ENCODE assay signal across 20 cellular contexts in the genomic region with DNA sequence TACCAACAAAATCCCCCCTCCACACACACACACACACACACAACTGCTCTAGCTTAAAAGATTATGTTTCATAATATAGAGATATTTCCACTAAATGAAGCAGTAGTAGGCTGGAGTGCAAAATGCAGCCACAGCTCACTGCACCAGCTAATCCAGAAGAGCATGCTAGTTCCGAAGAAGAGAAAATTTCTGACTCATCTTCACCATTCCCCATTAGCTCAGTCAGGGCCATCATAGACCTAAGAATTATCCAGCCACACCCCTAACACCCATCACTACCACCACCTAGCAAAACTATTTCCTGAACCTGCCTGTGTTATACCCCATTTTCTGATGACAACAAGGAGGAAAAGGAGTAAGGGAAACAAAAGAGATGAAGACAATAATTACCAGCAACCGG.
DNase-seq lines count a peak whose midpoint lies in the region; ATAC-seq, FAIRE-seq and TF ChIP-seq lines count a peak whose summit lies in the region.
"Had no signal": no experiment of that assay in that cellular context is flagged by ENCODE, and none has a peak within 500 bp of the region (broad histone marks: within the 10 kb centered on the region; RNA-seq: fewer than 3 reads in every experiment).

No MANE protein-coding gene starts in this region.

- H3K23me2 ChIP-seq in H1 (ENCODE audit: low read depth, low read length) = no peaks in the 10 kb centered on the region

- in situ Hi-C loops in Caki2 (cut with HindIII; ENCODE audit: low pct_unique_long_range_greater_than_20kb, low sequenced_read_pairs) = no loop called here

- no peak overlapping the region for H2BK20ac ChIP-seq in H1 (ENCODE audit: low read length)

- no peaks in the 10 kb centered on the region; a peak in 1 of 4 replicates for H3K9me3 ChIP-seq in H1 (ENCODE audit: insufficient read depth in 2 of 2, low read depth in 1 of 2, low read length in 1 of 2)
- H3K9me3 ChIP-seq: A549, HAP-1 had no signal

- no peaks in the 10 kb centered on the region for H3K79me2 ChIP-seq in H1 (ENCODE audit: control insufficient read depth in 1 of 2, insufficient read depth in 2 of 2, low read length in 2 of 2)

- no peaks in the 10 kb centered on the region for H3K27me3 Mint-ChIP-seq in type B pancreatic cell

- H3K23ac ChIP-seq in H1 (ENCODE audit: insufficient read length) = no peak overlapping the region

- H3K18ac ChIP-seq in H1 (ENCODE audit: extremely low read depth, low read length) = no peak overlapping the region

- H3K27ac Mint-ChIP-seq in type B pancreatic cell = peak overlapping the region; percentile 22
- H3K27ac Mint-ChIP-seq: CD14-positive monocyte; CD4-positive, alpha-beta memory T cell had no signal

- no peaks in the 10 kb centered on the region for H3K4me1 ChIP-seq in H1 (replicated peaks in 1 of 4; ENCODE audit: control insufficient read depth in 3 of 4, insufficient read depth in 4 of 4, low read length in 3 of 4)
- H3K4me1 ChIP-seq: A549, BLaER1, HAP-1 had no signal

- POLR2A ChIA-PET in H1 (lab: Charles Lee; ENCODE audit: partially characterized antibody) = no interaction called here

- H2BK15ac ChIP-seq in H1 (ENCODE audit: low read length) = no peak overlapping the region

- no peak overlapping the region for H2BK5ac ChIP-seq in H1 (ENCODE audit: low read depth, low read length)

- no peak overlapping the region for H4K91ac ChIP-seq in H1 (replicated peaks; ENCODE audit: insufficient read length, low read length)

- H4K20me1 ChIP-seq in H1 (replicated peaks in 1 of 2; ENCODE audit: control insufficient read depth in 1 of 2, insufficient read depth in 2 of 2, low read length in 2 of 2) = no peaks in the 10 kb centered on the region
- H4K20me1 ChIP-seq: BLaER1 had no signal

- H3K56ac ChIP-seq in H1 (replicated peaks; ENCODE audit: insufficient read length, low read depth, low read length) = no peak overlapping the region

- H3K4me3 ChIP-seq in H1 (ENCODE audit: extremely low read depth in 1 of 4, insufficient read depth in 2 of 4, low read depth in 3 of 4, low read length in 4 of 4) = no peak overlapping the region
- H3K4me3 ChIP-seq: A549, BLaER1, HAP-1, K562 had no signal

- no peaks in the 10 kb centered on the region for H3K4me1 Mint-ChIP-seq in type B pancreatic cell (ENCODE audit: unreplicated experiment)
- H3K4me1 Mint-ChIP-seq: CD14-positive monocyte; CD4-positive, alpha-beta memory T cell had no signal

- H3K4me3 Mint-ChIP-seq in type B pancreatic cell = no peak overlapping the region
- H3K4me3 Mint-ChIP-seq: CD14-positive monocyte; CD4-positive, alpha-beta memory T cell had no signal

- H3K36me3 ChIP-seq in H1 (ENCODE audit: control insufficient read depth in 2 of 4, insufficient read depth in 4 of 4, low read length in 3 of 4) = no peaks in the 10 kb centered on the region
- H3K36me3 ChIP-seq: BLaER1, HAP-1 had no signal

- no peak overlapping the region for H3K14ac ChIP-seq in H1 (ENCODE audit: insufficient read length)

- 80% methylated on average over 2 of the region's 2 CpGs; no CpG with 5 or more reads in 1 of the 2 experiments for WGBS in H1 (ENCODE audit: extremely low coverage in 1 of 2, insufficient coverage in 1 of 2, insufficient read length in 1 of 2, insufficient replicate concordance in 2 of 2, low coverage in 1 of 2, low lambda C conversion rate in 2 of 2, missing lambda C conversion rate in 1 of 2), 2 experiments

- H3K9me3 Mint-ChIP-seq in type B pancreatic cell = peaks cover 18% of the 10 kb centered on the region

- no peak overlapping the region for H2AK5ac ChIP-seq in H1 (ENCODE audit: low read depth, low read length)

- FAIRE-seq in H1 (lab: Jason Lieb, UNC) = no peak
- FAIRE-seq: A549, HTR-8/SVneo, K562 had no signal

- TF ChIP-seq EP300 in H1 (IDR thresholded peaks at IDR 0.05; ENCODE audit: borderline replicate concordance in 1 of 2, low read depth in 2 of 2, low read length in 2 of 2) = no peak

- no peak overlapping the region for H3K9ac ChIP-seq in H1 (replicated peaks in 1 of 4; ENCODE audit: extremely low read depth in 1 of 4, low read depth in 3 of 4, low read length in 3 of 4)
- H3K9ac ChIP-seq: BLaER1 had no signal

- TF ChIP-seq CTCF in H1 (IDR thresholded peaks at IDR 0.05; ENCODE audit: control extremely low read depth in 1 of 3, insufficient read depth in 1 of 3, low read depth in 1 of 3, low read length in 3 of 3) (no peak), type B pancreatic cell (conservative IDR thresholded peaks at IDR 0.05) (no peak)

- H3K36me3 Mint-ChIP-seq in type B pancreatic cell = no peaks in the 10 kb centered on the region
- H3K36me3 Mint-ChIP-seq: CD14-positive monocyte; CD4-positive, alpha-beta memory T cell had no signal

- no peaks in the 10 kb centered on the region for H3K79me1 ChIP-seq in H1 (ENCODE audit: low read depth, low read length)

- no peak for TF ChIP-seq POLR2A in H1 (IDR thresholded peaks at IDR 0.05; ENCODE audit: control extremely low read depth in 1 of 2, low read depth in 2 of 2, low read length in 2 of 2)

- H4K5ac ChIP-seq in H1 (ENCODE audit: insufficient read length, low read depth, low read length) = no peak overlapping the region

- ATAC-seq in GM19455 (IDR thresholded peaks at IDR 0.05; ENCODE audit: unreplicated experiment) (no peak), GM21360 (IDR thresholded peaks at IDR 0.05; ENCODE audit: unreplicated experiment) (no peak)
- ATAC-seq in activated CD4-positive, CD25-positive, alpha-beta regulatory T cell treated with anti-CD3 and anti-CD28 coated beads, Interleukin-2, amount 50 U/mL, for 24 hours = no peak
- ATAC-seq: A549, K562 had no signal

- no peak overlapping the region for H3K27ac ChIP-seq in H1 (ENCODE audit: low read depth, low read length)
- H3K27ac ChIP-seq: 22Rv1, A549, BLaER1, HL-60 had no signal

- H3K27me3 ChIP-seq in H1 (replicated peaks in 1 of 4; ENCODE audit: control insufficient read depth in 3 of 4, extremely low read depth in 1 of 4, insufficient read depth in 3 of 4, low read length in 3 of 4) = no peaks in the 10 kb centered on the region
- H3K27me3 ChIP-seq: BLaER1 had no signal

- H3K4me2 ChIP-seq in H1 (ENCODE audit: insufficient read depth in 1 of 2, low read depth in 2 of 2, low read length in 2 of 2) = no peak overlapping the region
- H3K4me2 ChIP-seq: A549, BLaER1 had no signal

- peak overlapping the region; percentile 78 for H3K4ac ChIP-seq in H1 (replicated peaks; ENCODE audit: insufficient read length, low read depth, low read length)

- TF ChIP-seq RAD21 in H1 (IDR thresholded peaks at IDR 0.05 in 1 of 2, conservative IDR thresholded peaks at IDR 0.05 in 1 of 2; ENCODE audit: low read depth in 2 of 2, low read length in 2 of 2) = no peak

- no peak overlapping the region for H2AFZ ChIP-seq in H1 (ENCODE audit: low read length)

- DNase-seq in Caki2 (ENCODE audit: low read depth) = peak; percentile 5
- no peak for DNase-seq in H1 (ENCODE audit: low read depth in 1 of 2, low spot score in 2 of 2)
- peak; percentile 43 for DNase-seq in glomerular visceral epithelial cell (ENCODE audit: extremely low spot score)
- DNase-seq in type B pancreatic cell (ENCODE audit: extremely low spot score, unreplicated experiment) = no peak
- DNase-seq: Calu3; CD4-positive, alpha-beta memory T cell; DMS79 treated with DMSO at 0.1 percent for 48 hours; GF-D8; IMR-90 had no signal

- H2BK12ac ChIP-seq in H1 (ENCODE audit: low read depth, low read length) = no peak overlapping the region

- CTCF ChIA-PET in H1 (lab: Charles Lee; ENCODE audit: partially characterized antibody) = interaction anchor here (0.6 to 0.7 kb wide), 3 partner anchors 8 to 55 kb away, joined by 3 read pairs; no protein-coding TSS in a partner anchor

- H2BK120ac ChIP-seq in H1 (replicated peaks; ENCODE audit: low read depth, low read length) = no peak overlapping the region

- no peak overlapping the region for H4K8ac ChIP-seq in H1 (ENCODE audit: extremely low read depth, insufficient read depth, low read length)

TF ChIP-seq in H1, 55 proteins besides CTCF, POLR2A, EP300 and RAD21:
- no peak for TF ChIP-seq KDM5A (IDR thresholded peaks at IDR 0.05; ENCODE audit: low read length)

Comparison
In these comparisons a context has a peak if more than half of its experiments do, and no peak if none do; other contexts are left out.
1. DNase-seq: peak in Caki2 (single experiment) and glomerular visceral epithelial cell (single experiment); none in H1 (0 of 2) and type B pancreatic cell (single experiment).